Comparison of ENCODE assay signal across 1 cellular context in the genomic region with DNA sequence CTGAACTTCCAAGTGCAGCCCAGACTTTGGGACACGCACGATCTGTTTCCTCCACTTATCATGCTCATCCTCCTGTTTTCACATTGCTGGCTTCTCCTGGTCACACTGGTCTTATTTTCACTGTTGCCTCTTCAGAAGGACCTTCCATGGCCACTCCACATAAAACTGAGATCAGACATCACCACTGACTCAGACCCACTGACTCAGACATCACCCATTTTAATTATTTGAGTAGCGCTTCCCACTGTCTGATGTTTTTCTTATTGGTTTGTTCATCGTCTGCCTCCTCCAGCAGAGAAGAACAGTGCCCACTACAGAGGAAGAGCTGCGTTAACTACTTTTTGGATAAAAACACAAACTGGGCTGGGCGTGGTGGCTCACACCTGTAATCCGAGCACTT.
TF ChIP-seq lines count a peak whose summit lies in the region.

No MANE protein-coding gene starts in this region.

TF ChIP-seq in SK-N-SH treated with all-trans-retinoic acid at 6 μM for 48 hours, 23 proteins besides CTCF, POLR2A, EP300 and RAD21:
- TF ChIP-seq, protein P1, sequence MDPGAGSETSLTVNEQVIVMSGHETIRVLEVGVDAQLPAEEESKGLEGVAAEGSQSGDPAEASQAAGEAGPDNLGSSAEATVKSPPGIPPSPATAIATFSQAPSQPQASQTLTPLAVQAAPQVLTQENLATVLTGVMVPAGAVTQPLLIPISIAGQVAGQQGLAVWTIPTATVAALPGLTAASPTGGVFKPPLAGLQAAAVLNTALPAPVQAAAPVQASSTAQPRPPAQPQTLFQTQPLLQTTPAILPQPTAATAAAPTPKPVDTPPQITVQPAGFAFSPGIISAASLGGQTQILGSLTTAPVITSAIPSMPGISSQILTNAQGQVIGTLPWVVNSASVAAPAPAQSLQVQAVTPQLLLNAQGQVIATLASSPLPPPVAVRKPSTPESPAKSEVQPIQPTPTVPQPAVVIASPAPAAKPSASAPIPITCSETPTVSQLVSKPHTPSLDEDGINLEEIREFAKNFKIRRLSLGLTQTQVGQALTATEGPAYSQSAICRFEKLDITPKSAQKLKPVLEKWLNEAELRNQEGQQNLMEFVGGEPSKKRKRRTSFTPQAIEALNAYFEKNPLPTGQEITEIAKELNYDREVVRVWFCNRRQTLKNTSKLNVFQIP (CRISPR knock-in tag; IDR thresholded peaks at IDR 0.05; ENCODE audit: borderline replicate concordance, low read depth): no peak
- no peak for TF ChIP-seq GLIS3 (CRISPR knock-in tag; IDR thresholded peaks at IDR 0.05)
- TF ChIP-seq ZFP30 (CRISPR knock-in tag; IDR thresholded peaks at IDR 0.05): no peak
- TF ChIP-seq ZFP3 (CRISPR knock-in tag; IDR thresholded peaks at IDR 0.05): no peak
- TF ChIP-seq, protein P2, sequence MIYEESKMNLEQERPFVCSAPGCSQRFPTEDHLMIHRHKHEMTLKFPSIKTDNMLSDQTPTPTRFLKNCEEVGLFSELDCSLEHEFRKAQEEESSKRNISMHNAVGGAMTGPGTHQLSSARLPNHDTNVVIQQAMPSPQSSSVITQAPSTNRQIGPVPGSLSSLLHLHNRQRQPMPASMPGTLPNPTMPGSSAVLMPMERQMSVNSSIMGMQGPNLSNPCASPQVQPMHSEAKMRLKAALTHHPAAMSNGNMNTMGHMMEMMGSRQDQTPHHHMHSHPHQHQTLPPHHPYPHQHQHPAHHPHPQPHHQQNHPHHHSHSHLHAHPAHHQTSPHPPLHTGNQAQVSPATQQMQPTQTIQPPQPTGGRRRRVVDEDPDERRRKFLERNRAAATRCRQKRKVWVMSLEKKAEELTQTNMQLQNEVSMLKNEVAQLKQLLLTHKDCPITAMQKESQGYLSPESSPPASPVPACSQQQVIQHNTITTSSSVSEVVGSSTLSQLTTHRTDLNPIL (CRISPR knock-in tag; IDR thresholded peaks at IDR 0.05; ENCODE audit: low read depth): no peak
- no peak for TF ChIP-seq TSHZ2 (CRISPR knock-in tag; IDR thresholded peaks at IDR 0.05)
- TF ChIP-seq SNAI2 (CRISPR knock-in tag; IDR thresholded peaks at IDR 0.05): no peak
- TF ChIP-seq RARB (CRISPR knock-in tag; IDR thresholded peaks at IDR 0.05): no peak
- TF ChIP-seq CSRNP3 (CRISPR knock-in tag; IDR thresholded peaks at IDR 0.05): no peak
- TF ChIP-seq, protein P3, sequence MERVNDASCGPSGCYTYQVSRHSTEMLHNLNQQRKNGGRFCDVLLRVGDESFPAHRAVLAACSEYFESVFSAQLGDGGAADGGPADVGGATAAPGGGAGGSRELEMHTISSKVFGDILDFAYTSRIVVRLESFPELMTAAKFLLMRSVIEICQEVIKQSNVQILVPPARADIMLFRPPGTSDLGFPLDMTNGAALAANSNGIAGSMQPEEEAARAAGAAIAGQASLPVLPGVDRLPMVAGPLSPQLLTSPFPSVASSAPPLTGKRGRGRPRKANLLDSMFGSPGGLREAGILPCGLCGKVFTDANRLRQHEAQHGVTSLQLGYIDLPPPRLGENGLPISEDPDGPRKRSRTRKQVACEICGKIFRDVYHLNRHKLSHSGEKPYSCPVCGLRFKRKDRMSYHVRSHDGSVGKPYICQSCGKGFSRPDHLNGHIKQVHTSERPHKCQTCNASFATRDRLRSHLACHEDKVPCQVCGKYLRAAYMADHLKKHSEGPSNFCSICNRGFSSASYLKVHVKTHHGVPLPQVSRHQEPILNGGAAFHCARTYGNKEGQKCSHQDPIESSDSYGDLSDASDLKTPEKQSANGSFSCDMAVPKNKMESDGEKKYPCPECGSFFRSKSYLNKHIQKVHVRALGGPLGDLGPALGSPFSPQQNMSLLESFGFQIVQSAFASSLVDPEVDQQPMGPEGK (CRISPR knock-in tag; IDR thresholded peaks at IDR 0.05; ENCODE audit: borderline replicate concordance): no peak
- no peak for TF ChIP-seq ZNF565 (CRISPR knock-in tag; conservative IDR thresholded peaks at IDR 0.05; ENCODE audit: low read depth)
- no peak for TF ChIP-seq PPARA (CRISPR knock-in tag; IDR thresholded peaks at IDR 0.05; ENCODE audit: borderline replicate concordance)
- no peak for TF ChIP-seq TOX (CRISPR knock-in tag; IDR thresholded peaks at IDR 0.05; ENCODE audit: borderline replicate concordance)
- TF ChIP-seq CSDC2 (CRISPR knock-in tag; IDR thresholded peaks at IDR 0.05): no peak
- no peak for TF ChIP-seq ZC3H10 (CRISPR knock-in tag; IDR thresholded peaks at IDR 0.05)
TF ChIP-seq in SK-N-SH treated with all-trans-retinoic acid at 6 μM for 48 hours: peak in this region for 0.
